ENCODE assay signal across 14 cellular contexts in genomic region chr2:187575081-187576067, GRCh38. TPM values are rescaled to one million over a fixed set of nuclear protein-coding genes. Genes with fewer than 3 reads are reported as not detected.
A peak's percentile ranks its signal among the peaks of the same experiment; 100 is the strongest.
DNase-seq lines count a peak whose midpoint lies in the region; TF ChIP-seq lines count a peak whose summit lies in the region.
"Had no signal": no experiment of that assay in that cellular context is flagged by ENCODE, and none has a peak within 500 bp of the region (broad histone marks: within the 10 kb centered on the region; RNA-seq: fewer than 3 reads in every experiment).

No MANE protein-coding gene starts in this region.

- no peaks in the 10 kb centered on the region for H3K27me3 ChIP-seq in hepatocyte
- H3K27me3 ChIP-seq in thyroid gland, result no peaks in the 10 kb centered on the region
- no peaks in the 10 kb centered on the region for H3K27me3 ChIP-seq in dorsolateral prefrontal cortex

- no peaks in the 10 kb centered on the region for H3K9me2 ChIP-seq in hepatocyte (replicated peaks; ENCODE audit: insufficient read depth)

- no peaks in the 10 kb centered on the region for H4K20me1 ChIP-seq in hepatocyte (ENCODE audit: insufficient read depth, poor library complexity, severe bottlenecking)

- H3K36me3 Mint-ChIP-seq in activated naive CD4-positive, alpha-beta T cell treated with anti-CD3 and anti-CD28 coated beads, Interleukin-2, amount 10 ng/mL, durations not matched to agents 7 days and 5 days, result no peaks in the 10 kb centered on the region
- H3K36me3 Mint-ChIP-seq in activated naive CD4-positive, alpha-beta T cell treated with anti-CD3 and anti-CD28 coated beads for 36 hours (ENCODE audit: low read depth), result no peaks in the 10 kb centered on the region

- H3K4me1 ChIP-seq in hepatocyte (ENCODE audit: insufficient read depth) (peaks cover 27% of the 10 kb centered on the region), thyroid gland (peaks cover 0 to 9% of the 10 kb centered on the region in 2 donors)

- peak overlapping the region; percentile 30 for H3K4me2 ChIP-seq in hepatocyte
- H3K4me2 ChIP-seq: KMS-11 had no signal

- H3K27ac Mint-ChIP-seq in activated naive CD4-positive, alpha-beta T cell treated with anti-CD3 and anti-CD28 coated beads, Interleukin-2, amount 10 ng/mL, durations not matched to agents 7 days and 5 days, result peak overlapping the region; percentile 33
- H3K27ac Mint-ChIP-seq in activated naive CD4-positive, alpha-beta T cell treated with anti-CD3 and anti-CD28 coated beads for 36 hours, result no peak overlapping the region
- H3K27ac Mint-ChIP-seq: activated CD4-positive, alpha-beta T cell treated with anti-CD3 and anti-CD28 coated beads, Interleukin-2, amount 10 ng/mL, durations not matched to agents 24 days and 14 days; activated T-helper 1 cell treated with anti-CD3 and anti-CD28 coated beads, Interleukin-12 subunit alpha, Interleukin-12 subunit beta, Interleukin-2, Interleukin-4 antibody, amounts not matched to agents 30 ng/mL and 10 ng/mL and 1 ng/mL, durations not matched to agents 14 hours and 24 hours and 36 hours had no signal

- WGBS in hepatocyte (ENCODE audit: low lambda C conversion rate, missing lambda C conversion rate), result 23% methylated on average over 3 of the region's 3 CpGs
- 40 to 46% methylated on average over 3 of the region's 3 CpGs for WGBS in thyroid gland, 2 donors

- no peak overlapping the region for H3K4me3 Mint-ChIP-seq in activated naive CD4-positive, alpha-beta T cell treated with anti-CD3 and anti-CD28 coated beads, Interleukin-2, amount 10 ng/mL, durations not matched to agents 7 days and 5 days
- H3K4me3 Mint-ChIP-seq in activated naive CD4-positive, alpha-beta T cell treated with anti-CD3 and anti-CD28 coated beads for 36 hours, result no peak overlapping the region
- H3K4me3 Mint-ChIP-seq: activated CD4-positive, alpha-beta T cell treated with anti-CD3 and anti-CD28 coated beads, Interleukin-2, amount 10 ng/mL, durations not matched to agents 24 days and 14 days; activated T-helper 1 cell treated with anti-CD3 and anti-CD28 coated beads, Interleukin-12 subunit alpha, Interleukin-12 subunit beta, Interleukin-2, Interleukin-4 antibody, amounts not matched to agents 30 ng/mL and 10 ng/mL and 1 ng/mL, durations not matched to agents 14 hours and 24 hours and 36 hours had no signal

- peak overlapping the region; percentile 21 for H2AFZ ChIP-seq in hepatocyte

- H3K4me1 Mint-ChIP-seq in activated naive CD4-positive, alpha-beta T cell treated with anti-CD3 and anti-CD28 coated beads, Interleukin-2, amount 10 ng/mL, durations not matched to agents 7 days and 5 days, result no peaks in the 10 kb centered on the region
- H3K4me1 Mint-ChIP-seq in activated naive CD4-positive, alpha-beta T cell treated with anti-CD3 and anti-CD28 coated beads for 36 hours (ENCODE audit: low read depth), result no peaks in the 10 kb centered on the region
- H3K4me1 Mint-ChIP-seq: activated CD4-positive, alpha-beta T cell treated with anti-CD3 and anti-CD28 coated beads, Interleukin-2, amount 10 ng/mL, durations not matched to agents 24 days and 14 days had no signal

- H3K27ac ChIP-seq in hepatocyte (peak overlapping the region; percentile 23), thyroid gland (peak overlapping the region in 2 of 3 donors; percentile 26 to 36), dorsolateral prefrontal cortex (peak overlapping the region in 25 of 59 donors; percentile 1 to 56 (median 33))
- H3K27ac ChIP-seq: KMS-11 had no signal

- CTCF ChIA-PET in activated naive CD4-positive, alpha-beta T cell treated with anti-CD3 and anti-CD28 coated beads, Interleukin-2, amount 10 ng/mL, durations not matched to agents 7 days and 5 days (lab: Charles Lee), result interaction anchor here (1.0 to 1.2 kb wide), 3 partner anchors 26 to 75 kb away, joined by 3 to 4 read pairs (median 3); no protein-coding TSS in a partner anchor
- CTCF ChIA-PET in activated naive CD4-positive, alpha-beta T cell treated with anti-CD3 and anti-CD28 coated beads for 36 hours (lab: Charles Lee), result interaction anchor here (4.8 kb wide), 1 partner anchor 76 kb away, joined by 23 read pairs; no protein-coding TSS in a partner anchor

- H3K79me2 ChIP-seq in hepatocyte, result no peaks in the 10 kb centered on the region

- H3K9me3 ChIP-seq in hepatocyte (ENCODE audit: low read depth) (no peaks in the 10 kb centered on the region), thyroid gland (no peaks in the 10 kb centered on the region)

- intact Hi-C loops in activated naive CD4-positive, alpha-beta T cell treated with anti-CD3 and anti-CD28 coated beads for 36 hours (cut with micrococcal nuclease), result no loop called here
- intact Hi-C loops in thyroid gland (cut with DNase I), result loop anchor here (10.0 kb wide), 1 partner anchor 71 kb away; no protein-coding TSS in a partner anchor
- intact Hi-C loops in dorsolateral prefrontal cortex (cut with DNase I), result loop anchor here in 1 of 2 donors (10.0 kb wide), 1 partner anchor 939 kb away; no protein-coding TSS in a partner anchor

- no peaks in the 10 kb centered on the region for H3K27me3 Mint-ChIP-seq in activated naive CD4-positive, alpha-beta T cell treated with anti-CD3 and anti-CD28 coated beads, Interleukin-2, amount 10 ng/mL, durations not matched to agents 7 days and 5 days
- H3K27me3 Mint-ChIP-seq in activated naive CD4-positive, alpha-beta T cell treated with anti-CD3 and anti-CD28 coated beads for 36 hours (ENCODE audit: low read depth), result no peaks in the 10 kb centered on the region

- H3K9me3 Mint-ChIP-seq in activated naive CD4-positive, alpha-beta T cell treated with anti-CD3 and anti-CD28 coated beads, Interleukin-2, amount 10 ng/mL, durations not matched to agents 7 days and 5 days, result no peaks in the 10 kb centered on the region
- H3K9me3 Mint-ChIP-seq in activated naive CD4-positive, alpha-beta T cell treated with anti-CD3 and anti-CD28 coated beads for 36 hours, result peaks cover 5% of the 10 kb centered on the region
- H3K9me3 Mint-ChIP-seq: activated CD4-positive, alpha-beta T cell treated with anti-CD3 and anti-CD28 coated beads, Interleukin-2, amount 10 ng/mL, durations not matched to agents 24 days and 14 days; activated T-helper 1 cell treated with anti-CD3 and anti-CD28 coated beads, Interleukin-12 subunit alpha, Interleukin-12 subunit beta, Interleukin-2, Interleukin-4 antibody, amounts not matched to agents 30 ng/mL and 10 ng/mL and 1 ng/mL, durations not matched to agents 14 hours and 24 hours and 36 hours had no signal

- TF ChIP-seq POLR2A in thyroid gland (IDR thresholded peaks at IDR 0.05), result no peak

- no peaks in the 10 kb centered on the region for H3K36me3 ChIP-seq in hepatocyte (replicated peaks; ENCODE audit: insufficient read depth, low read depth)
- no peaks in the 10 kb centered on the region for H3K36me3 ChIP-seq in thyroid gland

- H3K4me3 ChIP-seq in hepatocyte (no peak overlapping the region), thyroid gland (replicated peaks in 1 of 3) (no peak overlapping the region), dorsolateral prefrontal cortex (no peak overlapping the region)

- DNase-seq in activated naive CD4-positive, alpha-beta T cell treated with anti-CD3 and anti-CD28 coated beads, Interleukin-2, amount 10 ng/mL, durations not matched to agents 7 days and 5 days, result no peak
- no peak for DNase-seq in activated naive CD4-positive, alpha-beta T cell treated with anti-CD3 and anti-CD28 coated beads for 36 hours
- DNase-seq in amniotic epithelial cell (ENCODE audit: low read depth) (peak; percentile 84), hepatocyte (ENCODE audit: low spot score) (no peak), thyroid gland (no peak), dorsolateral prefrontal cortex (no peak), SKM-1 (lab: John Stamatoyannopoulos, UW; ENCODE audit: unreplicated experiment) (no peak)
- DNase-seq in stimulated activated CD8-positive, alpha-beta memory T cell treated with anti-CD3 and anti-CD28 coated beads, Interleukin-4, amount 100 ng/mL, for 48 hours, result no peak
- DNase-seq: 8988T; activated CD4-positive, alpha-beta T cell treated with anti-CD3 and anti-CD28 coated beads, Interleukin-2, amount 10 ng/mL, durations not matched to agents 24 days and 14 days; DMS53; NCI-H1930 had no signal

- TF ChIP-seq CTCF in hepatocyte (IDR thresholded peaks at IDR 0.05; ENCODE audit: poor library complexity), result no peak
- no peak for TF ChIP-seq CTCF in thyroid gland (IDR thresholded peaks at IDR 0.05)
- TF ChIP-seq CTCF in dorsolateral prefrontal cortex (IDR thresholded peaks at IDR 0.05 in 54 of 56, conservative IDR thresholded peaks at IDR 0.05 in 2 of 56; ENCODE audit: low read depth in 1 of 56, partially characterized antibody in 56 of 56), result no peak

RNA-seq across cellular contexts. Expression of gene TFPI, which starts 21.1 kb away (rescaled TPM):
- not detected for total RNA-seq in activated naive CD4-positive, alpha-beta T cell treated with anti-CD3 and anti-CD28 coated beads for 36 hours
- total RNA-seq in hepatocyte (104 and 122 TPM in 2 replicates), thyroid gland (100 to 1,000 TPM in 3 of 4 donors, 10 to 100 TPM in 1; 56.7 to 208 (median 144) TPM), dorsolateral prefrontal cortex (10 to 100 TPM in 6 of 120 experiments, 1 to 10 TPM in 114; 1.0 to 18.1 (median 4.2) TPM)
- 79.7 and 79.9 TPM in 2 replicates for polyA plus RNA-seq in hepatocyte
